ENCODE assay signal across 7 cellular contexts in the genomic region with DNA sequence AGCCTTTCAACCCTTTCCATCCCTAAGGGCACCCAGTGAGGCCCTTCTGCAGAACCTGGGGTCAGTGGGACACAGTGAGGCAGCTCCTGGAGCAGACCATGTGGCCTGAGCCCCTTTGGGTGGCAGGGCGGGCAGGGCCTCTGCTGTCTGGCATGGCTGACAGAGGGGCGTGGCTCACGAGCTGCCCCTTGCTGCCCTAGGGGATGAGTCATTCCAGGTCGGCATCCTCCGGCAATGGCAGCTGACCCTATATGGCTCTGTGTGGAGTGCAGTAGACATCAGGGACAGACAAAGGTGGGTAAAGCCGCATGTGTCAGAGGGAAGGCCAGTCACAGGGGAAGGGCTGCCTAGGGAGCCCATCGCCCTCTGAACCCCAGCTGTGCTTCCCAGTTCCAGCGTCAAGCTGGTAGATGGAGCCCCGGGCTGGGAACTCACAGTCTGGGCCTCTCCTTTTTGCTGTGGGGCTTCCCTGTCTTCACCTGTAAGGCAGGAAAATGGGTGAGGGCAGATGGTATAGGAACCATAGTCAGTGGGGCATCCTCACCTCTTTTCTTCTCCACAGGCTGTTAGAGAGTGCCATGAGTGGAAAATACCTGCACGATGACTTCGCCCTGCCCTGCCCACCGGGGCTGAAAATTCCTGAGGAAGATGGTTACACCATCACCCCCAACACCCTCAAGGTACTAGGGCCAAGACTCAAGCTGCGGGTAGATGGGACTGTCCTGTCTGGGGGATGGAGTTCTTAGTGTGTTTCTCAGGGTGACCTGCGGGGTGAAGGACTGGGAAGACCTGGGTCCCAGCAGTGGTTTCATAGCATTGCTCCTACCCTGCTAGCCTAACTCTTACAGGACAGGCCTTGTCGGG. TPM values are rescaled to one million over a fixed set of nuclear protein-coding genes. Genes with fewer than 3 reads are reported as not detected.
DNase-seq lines count a peak whose midpoint lies in the region; ATAC-seq, FAIRE-seq and TF ChIP-seq lines count a peak whose summit lies in the region.
"Not testable (repeated sequence)": the region's sequence is repeated elsewhere in the genome, so short reads cannot be mapped to it uniquely, and the experiment has no call there.

No MANE protein-coding gene starts in this region.

- not testable (repeated sequence) for H3K9me3 ChIP-seq in heart right ventricle; aorta (ENCODE audit: control insufficient read depth, low read length)

- not testable (repeated sequence) for H3K27me3 ChIP-seq in heart right ventricle; aorta (ENCODE audit: control insufficient read depth in 1 of 2, insufficient read depth in 2 of 2, low read length in 1 of 2)

- H3K4me3 ChIP-seq in heart right ventricle; aorta (ENCODE audit: low read length in 2 of 2): not testable (repeated sequence)

- ATAC-seq in SK-N-SH treated with all-trans-retinoic acid at 6 μM for 48 hours (peak; percentile 79), esophagus mucosa (peak; percentile 39), heart right ventricle (peak; percentile 59 to 91 (median 80)), left lobe of liver (peak; percentile 26), omental fat pad (ENCODE audit: low FRiP score) (peak; percentile 65), aorta (ENCODE audit: low FRiP score) (peak; percentile 84)

- FAIRE-seq in HTR-8/SVneo (lab: Jason Lieb, UNC): peak; percentile 99

- not testable (repeated sequence) for H3K4me1 ChIP-seq in heart right ventricle; aorta (ENCODE audit: control insufficient read depth in 1 of 2, insufficient read depth in 2 of 2, low read length in 2 of 2)

- intact Hi-C loops in heart right ventricle (cut with DNase I); aorta (cut with DNase I): not testable (repeated sequence)

- not testable (repeated sequence) for H3K36me3 ChIP-seq in heart right ventricle; aorta (ENCODE audit: control insufficient read depth in 1 of 2, insufficient read depth in 2 of 2, low read length in 1 of 2)

- peak overlapping the region in 1 of 10 donors; percentile 58 for H3K27ac ChIP-seq in heart right ventricle
- not testable (repeated sequence) for H3K27ac ChIP-seq in aorta (ENCODE audit: low read depth in 1 of 2, low read length in 2 of 2)

- no CpG with 5 or more reads among the region's 15 CpGs for WGBS in heart right ventricle, 2 donors
- WGBS in aorta, 2 donors: no CpG with 5 or more reads among the region's 15 CpGs

- DNase-seq in HTR-8/SVneo (ENCODE audit: insufficient read length, low spot score); heart right ventricle; left lobe of liver (ENCODE audit: low spot score); omental fat pad (ENCODE audit: low spot score); aorta: not testable (repeated sequence)

- TF ChIP-seq CTCF in heart right ventricle (IDR thresholded peaks at IDR 0.05); omental fat pad (IDR thresholded peaks at IDR 0.05): not testable (repeated sequence)

RNA-seq across cellular contexts. Expression of gene PAFAH1B2, which starts 6.6 kb away (rescaled TPM):
- total RNA-seq in esophagus mucosa (50.9 TPM), heart right ventricle (10 to 100 TPM; 48.8 to 71.5 (median 64.2) TPM), left lobe of liver (23.5 TPM), omental fat pad (100 to 1,000 TPM in 2 of 4 donors, 10 to 100 TPM in 2; 76.0 to 108 (median 98.6) TPM), aorta (10 to 100 TPM; 69.9 to 73.5 TPM)
- polyA plus RNA-seq in heart right ventricle (10 to 100 TPM; 18.7 to 21.6 TPM), aorta (10 to 100 TPM; 18.2 to 20.5 TPM)

RNA-seq across cellular contexts. Expression of gene SIK3, which starts 39.2 kb away (rescaled TPM):
- total RNA-seq in esophagus mucosa (25.2 TPM), heart right ventricle (10 to 100 TPM; 27.8 to 47.3 (median 39.3) TPM), left lobe of liver (27.1 TPM), omental fat pad (10 to 100 TPM; 31.2 to 54.6 (median 50.2) TPM), aorta (10 to 100 TPM; 59.2 to 64.2 TPM)
- polyA plus RNA-seq in heart right ventricle (10 to 100 TPM in 1 of 2 donors, 1 to 10 TPM in 1; 9.9 to 15.1 TPM), aorta (10 to 100 TPM in 1 of 2 donors, 1 to 10 TPM in 1; 6.4 to 18.8 TPM)

RNA-seq across cellular contexts. Expression of gene SIDT2, which starts 41.1 kb away (rescaled TPM):
- 9.8 TPM for total RNA-seq in esophagus mucosa
- 10 to 100 TPM; 16.2 to 33.6 (median 22.0) TPM for total RNA-seq in heart right ventricle
- polyA plus RNA-seq in heart right ventricle: 10 to 100 TPM; 13.0 to 28.1 TPM
- 56.6 TPM for total RNA-seq in left lobe of liver
- 100 to 1,000 TPM in 1 of 4 donors, 10 to 100 TPM in 3; 63.4 to 101 (median 81.1) TPM for total RNA-seq in omental fat pad
- 10 to 100 TPM; 51.2 to 81.3 TPM for total RNA-seq in aorta
- 10 to 100 TPM; 10.4 to 62.9 TPM for polyA plus RNA-seq in aorta

Comparison
In these comparisons a context has a peak if more than half of its experiments do, and no peak if none do; other contexts are left out.
1. ATAC-seq: peak in every context shown above with its lines; median percentile 84 in aorta; 80 in heart right ventricle; 79 in SK-N-SH treated with all-trans-retinoic acid at 6 μM for 48 hours; 65 in omental fat pad; 39 in esophagus mucosa; 26 in left lobe of liver.